ENCODE assay signal across 16 cellular contexts in genomic region chr4:108272566-108272965, GRCh38.
DNase-seq lines count a peak whose midpoint lies in the region; ATAC-seq and TF ChIP-seq lines count a peak whose summit lies in the region.
"Had no signal": no experiment of that assay in that cellular context is flagged by ENCODE, and none has a peak within 500 bp of the region (broad histone marks: within the 10 kb centered on the region; RNA-seq: fewer than 3 reads in every experiment).

No MANE protein-coding gene starts in this region.

- no peak overlapping the region for H3K4me3 ChIP-seq in AG10803 (ENCODE audit: low read length)
- H3K4me3 ChIP-seq in fibroblast of villous mesenchyme (ENCODE audit: low read depth, low read length), result no peak overlapping the region
- H3K4me3 ChIP-seq: neural progenitor cell had no signal

- ATAC-seq in sciatic nerve (no peak), HG02970 (IDR thresholded peaks at IDR 0.05; ENCODE audit: low FRiP score, unreplicated experiment) (no peak)
- ATAC-seq: activated CD4-positive, alpha-beta T cell treated with anti-CD3 and anti-CD28 coated beads for 36 hours had no signal

- intact Hi-C loops in sciatic nerve (cut with DNase I), result no loop called here

- peak; percentile 3 for DNase-seq in AG10803 (ENCODE audit: low read depth)
- peak; percentile 74 for DNase-seq in ELR (ENCODE audit: low read depth)
- peak; percentile 87 for DNase-seq in SW480 (ENCODE audit: low spot score)
- DNase-seq in fibroblast of villous mesenchyme (ENCODE audit: low read depth), result peak; percentile 81
- DNase-seq in sciatic nerve (ENCODE audit: low spot score), result no peak
- no peak for DNase-seq in NCI-H146 (lab: John Stamatoyannopoulos, UW)
- DNase-seq in central memory CD4-positive, alpha-beta T cell, result no peak
- DNase-seq: activated CD4-positive, alpha-beta T cell treated with anti-CD3 and anti-CD28 coated beads for 36 hours; activated naive CD4-positive, alpha-beta T cell treated with anti-CD3 and anti-CD28 coated beads, Interleukin-2, amount 50 U/mL, for 16 hours; BE2C; NCI-H2107; SIG-M5; stimulated activated CD4-positive, alpha-beta T cell treated with anti-CD3 and anti-CD28 coated beads, Interleukin-1b, Interleukin-23, amount 100 ng/mL, for 48 hours; substantia nigra had no signal

- TF ChIP-seq CTCF in AG10803 (conservative IDR thresholded peaks at IDR 0.05; ENCODE audit: low read length) (no peak), fibroblast of villous mesenchyme (IDR thresholded peaks at IDR 0.05; ENCODE audit: insufficient read depth, low read depth, low read length) (no peak)

Comparison
In these comparisons a context has a peak if more than half of its experiments do, and no peak if none do; other contexts are left out.
1. DNase-seq: peak in AG10803 (single experiment), ELR (single experiment), SW480 (single experiment) and fibroblast of villous mesenchyme (single experiment); none in sciatic nerve (single experiment), NCI-H146 (single experiment) and central memory CD4-positive, alpha-beta T cell (single experiment).